ENCODE assay signal across 13 cellular contexts in the genomic region with DNA sequence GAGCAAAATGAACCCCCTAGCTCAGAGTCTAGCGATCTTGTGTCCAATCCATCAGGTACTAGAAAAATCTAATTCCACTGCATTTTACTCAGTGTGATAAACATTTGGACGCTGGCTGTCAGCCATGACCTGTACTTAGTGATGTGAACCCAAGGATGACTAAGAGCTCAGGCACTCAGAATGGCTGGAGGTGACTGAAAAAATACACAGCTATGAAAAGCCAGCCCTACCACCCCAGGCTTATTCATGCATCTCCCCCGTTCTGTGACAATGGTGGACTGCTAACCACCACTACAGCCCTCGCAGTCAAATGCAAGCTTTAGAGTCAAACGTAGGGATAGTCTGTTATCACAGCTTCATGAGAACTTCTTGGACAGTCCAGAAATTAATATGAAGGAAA. TPM values are rescaled to one million over a fixed set of nuclear protein-coding genes. Genes with fewer than 3 reads are reported as not detected.
DNase-seq lines count a peak whose midpoint lies in the region; ATAC-seq and TF ChIP-seq lines count a peak whose summit lies in the region.
"Had no signal": no experiment of that assay in that cellular context is flagged by ENCODE, and none has a peak within 500 bp of the region (broad histone marks: within the 10 kb centered on the region; RNA-seq: fewer than 3 reads in every experiment).

No MANE protein-coding gene starts in this region.

- intact Hi-C loops in right lobe of liver (cut with DNase I), result no loop called here
- intact Hi-C loops in colonic mucosa (cut with DNase I), result no loop called here

- DNase-seq in ACHN (peak; percentile 74), LHCN-M2 (ENCODE audit: low read depth) (peak; percentile 64), cardiac fibroblast (ENCODE audit: low read depth in 2 of 2) (peak; percentile 53 to 77), right lobe of liver (peak in 1 of 3 donors; percentile 48), colonic mucosa (no peak), GM20000 (ENCODE audit: low spot score) (no peak)
- DNase-seq in activated T-cell treated with anti-CD3 and anti-CD28 coated beads, Interleukin-2, amount 50 U/mL, for 72 hours, result no peak
- DNase-seq: activated T-cell treated with anti-CD3 and anti-CD28 coated beads, Interleukin-2, amount 50 U/mL, for 1 hour; foreskin melanocyte; NCI-H2171; occipital lobe; stimulated activated CD4-positive, alpha-beta T cell treated with anti-CD3 and anti-CD28 coated beads, Interleukin-4, amount 100 ng/mL, for 4 hours had no signal

- 59% methylated on average over 5 of the region's 5 CpGs for WGBS in right lobe of liver (ENCODE audit: insufficient coverage, low coverage, low lambda C conversion rate, missing lambda C conversion rate)

- H3K27me3 Mint-ChIP-seq in activated T-cell treated with anti-CD3 and anti-CD28 coated beads, Interleukin-2, amount 50 U/mL, for 72 hours (ENCODE audit: low read depth), result peaks cover 30% of the 10 kb centered on the region

- H3K9ac ChIP-seq in colonic mucosa (ENCODE audit: low read depth in 2 of 2, low read length in 2 of 2), result no peak overlapping the region

- H3K4me1 Mint-ChIP-seq in activated T-cell treated with anti-CD3 and anti-CD28 coated beads, Interleukin-2, amount 50 U/mL, for 72 hours (ENCODE audit: low read depth), result peaks cover 15% of the 10 kb centered on the region

- ATAC-seq in right lobe of liver, result peak; percentile 29 to 95 (median 44)
- no peak for ATAC-seq in activated T-cell treated with anti-CD3 and anti-CD28 coated beads, Interleukin-2, amount 50 U/mL, for 72 hours (replicated peaks in 1 of 2)
- no peak for ATAC-seq in GM21526 (IDR thresholded peaks at IDR 0.05; ENCODE audit: low FRiP score, unreplicated experiment)

- H3K27me3 ChIP-seq in right lobe of liver (no peaks in the 10 kb centered on the region), colonic mucosa (no peaks in the 10 kb centered on the region)

- H3K27ac Mint-ChIP-seq in activated T-cell treated with anti-CD3 and anti-CD28 coated beads, Interleukin-2, amount 50 U/mL, for 72 hours, result no peak overlapping the region

- no peaks in the 10 kb centered on the region for H3K36me3 Mint-ChIP-seq in activated T-cell treated with anti-CD3 and anti-CD28 coated beads, Interleukin-2, amount 50 U/mL, for 72 hours (ENCODE audit: insufficient read depth in 2 of 2)

- in situ Hi-C loops in ACHN (cut with HindIII; ENCODE audit: low pct_ligation_motif_present, low pct_unique_long_range_greater_than_20kb, low sequenced_read_pairs), result no loop called here

- H3K9me3 Mint-ChIP-seq in activated T-cell treated with anti-CD3 and anti-CD28 coated beads, Interleukin-2, amount 50 U/mL, for 72 hours, result peaks cover 0 to 3% of the 10 kb centered on the region in 2 donors

- H3K4me3 ChIP-seq in cardiac fibroblast (replicated peaks in 1 of 2; ENCODE audit: low read depth in 2 of 2, low read length in 2 of 2) (no peak overlapping the region), right lobe of liver (no peak overlapping the region), colonic mucosa (no peak overlapping the region)

- H3K27ac ChIP-seq in right lobe of liver (no peak overlapping the region), colonic mucosa (no peak overlapping the region)

- no peaks in the 10 kb centered on the region for H3K9me3 ChIP-seq in right lobe of liver
- no peaks in the 10 kb centered on the region for H3K9me3 ChIP-seq in colonic mucosa

- no peaks in the 10 kb centered on the region for H3K4me1 ChIP-seq in right lobe of liver
- H3K4me1 ChIP-seq in colonic mucosa, result no peaks in the 10 kb centered on the region

- H3K4me3 Mint-ChIP-seq in activated T-cell treated with anti-CD3 and anti-CD28 coated beads, Interleukin-2, amount 50 U/mL, for 72 hours, result no peak overlapping the region

- TF ChIP-seq POLR2A in right lobe of liver (IDR thresholded peaks at IDR 0.05), result no peak

- H3K36me3 ChIP-seq in right lobe of liver, result no peaks in the 10 kb centered on the region
- no peaks in the 10 kb centered on the region for H3K36me3 ChIP-seq in colonic mucosa

- TF ChIP-seq CTCF in cardiac fibroblast (IDR thresholded peaks at IDR 0.05; ENCODE audit: low read depth, low read length), result no peak
- no peak for TF ChIP-seq CTCF in right lobe of liver (IDR thresholded peaks at IDR 0.05)
- TF ChIP-seq CTCF in colonic mucosa (IDR thresholded peaks at IDR 0.05), result no peak
- no peak for TF ChIP-seq CTCF in GM20000 (IDR thresholded peaks at IDR 0.05; ENCODE audit: extremely low read depth, missing control alignments)

RNA-seq across cellular contexts. Expression of a gene that starts 14.9 kb away (rescaled TPM):
- under 0.01 TPM in 1 of 2 replicates, not detected in the other for total RNA-seq in LHCN-M2 (2014; rRNA removed)
- polyA plus RNA-seq in LHCN-M2 (2012), result 0.09 TPM
- 1 to 10 TPM in 4 of 6 experiments, under 1 TPM in 2; 0.50 to 2.2 (median 1.1) TPM for total RNA-seq in right lobe of liver
- total RNA-seq in colonic mucosa, result 10 to 100 TPM in 1 of 2 donors, 1 to 10 TPM in 1; 7.9 to 13.7 TPM
- total RNA-seq in activated T-cell treated with anti-CD3 and anti-CD28 coated beads, Interleukin-2, amount 50 U/mL, for 72 hours, result 1 to 10 TPM; 1.5 to 1.8 TPM

Comparison
In these comparisons a context has a peak if more than half of its experiments do, and no peak if none do; other contexts are left out.
1. DNase-seq: peak in ACHN (single experiment), LHCN-M2 (single experiment) and cardiac fibroblast (2 of 2); none in colonic mucosa (single experiment), GM20000 (single experiment) and activated T-cell treated with anti-CD3 and anti-CD28 coated beads, Interleukin-2, amount 50 U/mL, for 72 hours (0 of 2).
2. ATAC-seq: peak in right lobe of liver (4 of 4); none in activated T-cell treated with anti-CD3 and anti-CD28 coated beads, Interleukin-2, amount 50 U/mL, for 72 hours (0 of 2) and GM21526 (single experiment).